28 cellular contexts compared by ENCODE assay signal in the genomic region with DNA sequence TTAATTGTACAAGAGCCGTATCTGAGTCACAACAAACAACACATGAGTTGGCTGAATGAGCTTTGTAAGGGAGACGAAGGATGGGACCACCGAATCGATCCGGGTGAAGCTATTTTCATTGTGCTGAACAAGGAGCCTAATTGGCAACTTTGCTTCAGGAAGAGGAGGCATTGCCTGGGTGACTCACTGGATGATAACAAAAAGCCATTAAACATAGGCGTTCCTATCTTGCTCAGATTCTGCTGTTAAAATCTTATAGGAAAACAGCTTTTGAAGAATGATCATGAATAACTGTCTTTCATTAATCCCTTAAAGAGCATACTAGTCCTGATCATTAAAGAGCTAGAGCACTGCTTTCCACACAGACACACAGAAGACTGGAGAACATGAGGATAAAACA.
DNase-seq lines count a peak whose midpoint lies in the region; ATAC-seq lines count a peak whose summit lies in the region.
"Had no signal": no experiment of that assay in that cellular context is flagged by ENCODE, and none has a peak within 500 bp of the region (broad histone marks: within the 10 kb centered on the region; RNA-seq: fewer than 3 reads in every experiment).

No MANE protein-coding gene starts in this region.

- ATAC-seq in GM18861 (IDR thresholded peaks at IDR 0.05; ENCODE audit: unreplicated experiment) = no peak
- ATAC-seq: activated CD4-positive, CD25-positive, alpha-beta regulatory T cell treated with anti-CD3 and anti-CD28 coated beads, Interleukin-2, amount 50 U/mL, for 24 hours; right cardiac atrium; stimulated activated memory B cell treated with anti-CD40 and anti-IgM and Interleukin-4, amounts not matched to agents 10 μg/mL and 1 μg/mL and 100 μg/mL, for 72 hours had no signal

- no peak overlapping the region for H2BK5ac ChIP-seq in mesenchymal stem cell (ENCODE audit: low read depth, low read length, poor library complexity, severe bottlenecking)

- no peak overlapping the region for H4K8ac ChIP-seq in mesenchymal stem cell (ENCODE audit: low read length)

- 64% methylated on average over 6 of the region's 6 CpGs for WGBS in mesenchymal stem cell

- H2AFZ ChIP-seq in mesenchymal stem cell (ENCODE audit: low read depth, low read length) = no peak overlapping the region

- H3K18ac ChIP-seq in mesenchymal stem cell (ENCODE audit: low read depth in 1 of 2, low read length in 2 of 2) = no peak overlapping the region

- no peaks in the 10 kb centered on the region for H3K4me1 ChIP-seq in mesenchymal stem cell (ENCODE audit: control insufficient read depth, insufficient read depth, low read depth, low read length)
- H3K4me1 ChIP-seq: pancreas had no signal

- H3K4me3 ChIP-seq in mesenchymal stem cell (ENCODE audit: insufficient read depth in 1 of 2, low read depth in 1 of 2, low read length in 2 of 2) = no peak overlapping the region
- H3K4me3 ChIP-seq: ascending aorta, dorsolateral prefrontal cortex, pancreas, suprapubic skin had no signal

- no peaks in the 10 kb centered on the region for H3K27me3 ChIP-seq in mesenchymal stem cell (ENCODE audit: control insufficient read depth in 1 of 2, insufficient read depth in 1 of 2, low read length in 2 of 2)
- H3K27me3 ChIP-seq: ascending aorta, dorsolateral prefrontal cortex, pancreas, suprapubic skin had no signal

- H3K27ac ChIP-seq in caudate nucleus (ENCODE audit: low read depth, low read length) (peak overlapping the region; percentile 46), mesenchymal stem cell (ENCODE audit: low read length, poor library complexity, severe bottlenecking) (no peak overlapping the region), substantia nigra (ENCODE audit: low read depth, low read length, poor library complexity, severe bottlenecking) (no peak overlapping the region)
- H3K27ac ChIP-seq: ascending aorta, C4-2B, pancreas, suprapubic skin had no signal

- peak overlapping the region; percentile 26 for H3K9ac ChIP-seq in mesenchymal stem cell (ENCODE audit: low read length)

- H3K9me3 ChIP-seq in mesenchymal stem cell (ENCODE audit: control insufficient read depth, low read length) = no peaks in the 10 kb centered on the region
- H3K9me3 ChIP-seq: ascending aorta, pancreas, suprapubic skin had no signal

- DNase-seq in EH (ENCODE audit: low read depth) (peak; percentile 34), SK-MEL-5 (ENCODE audit: low read depth, low spot score) (peak; percentile 16), caudate nucleus (lab: John Stamatoyannopoulos, UW) (no peak), mesenchymal stem cell (peak; percentile 15), substantia nigra (lab: John Stamatoyannopoulos, UW) (no peak)
- DNase-seq in stimulated activated CD4-positive, alpha-beta T cell treated with anti-CD3 and anti-CD28 coated beads, Interleukin-15, amount 100 ng/mL, for 24 hours = no peak
- no peak for DNase-seq in stimulated activated CD8-positive, alpha-beta memory T cell treated with anti-CD3 and anti-CD28 coated beads, Interleukin-4, amount 100 ng/mL, for 48 hours
- DNase-seq: activated CD8-positive, alpha-beta T cell treated with anti-CD3 and anti-CD28 coated beads for 36 hours; Calu3; dorsolateral prefrontal cortex; islet precursor cell; NCI-H1092; NCI-H2171 treated with DMSO at 0.1 percent for 48 hours; NCI-H526; nephron progenitor cell; NK-92 treated with Interleukin-12 subunit alpha and Interleukin-12 subunit beta, amount 100 ng/mL, for 24 hours; pancreas; right cardiac atrium; SHP77 treated with DMSO at 0.1 percent for 48 hours; stimulated activated CD4-positive, alpha-beta T cell treated with anti-CD3 and anti-CD28 coated beads, Interleukin-12 subunit alpha, Interleukin-12 subunit beta, amount 100 ng/mL, for 4 hours; stimulated activated CD4-positive, alpha-beta T cell treated with anti-CD3 and anti-CD28 coated beads, Interleukin-4, amount 100 ng/mL, for 24 hours; T-cell had no signal

- in situ Hi-C loops in SK-MEL-5 (cut with HindIII; ENCODE audit: low pct_unique_long_range_greater_than_20kb, low sequenced_read_pairs) = no loop called here

- no peak overlapping the region for H2BK12ac ChIP-seq in mesenchymal stem cell (ENCODE audit: low read length in 2 of 2)

- no peak overlapping the region for H3K23ac ChIP-seq in mesenchymal stem cell (ENCODE audit: low read length in 2 of 2)

- H3K4me2 ChIP-seq in mesenchymal stem cell (ENCODE audit: low read length, poor library complexity, severe bottlenecking) = no peak overlapping the region

- no peak overlapping the region for H2BK120ac ChIP-seq in mesenchymal stem cell (ENCODE audit: low read depth, low read length)

- H4K91ac ChIP-seq in mesenchymal stem cell (ENCODE audit: low read length) = no peak overlapping the region

- no peak overlapping the region for H3K4ac ChIP-seq in mesenchymal stem cell (ENCODE audit: low read depth in 1 of 2, low read length in 2 of 2)

- H3K36me3 ChIP-seq in mesenchymal stem cell (ENCODE audit: control insufficient read depth in 1 of 2, insufficient read depth in 2 of 2, low read depth in 1 of 2, low read length in 2 of 2) = peaks cover 39 to 43% of the 10 kb centered on the region in 2 experiments
- H3K36me3 ChIP-seq: pancreas had no signal

- no peak overlapping the region for H3K14ac ChIP-seq in mesenchymal stem cell (ENCODE audit: low read length in 2 of 2)

- peaks cover 2% of the 10 kb centered on the region for H3K79me1 ChIP-seq in mesenchymal stem cell (replicated peaks; ENCODE audit: low read length, poor library complexity, severe bottlenecking)

- no peak overlapping the region for H2AK5ac ChIP-seq in mesenchymal stem cell (ENCODE audit: low read length, severe bottlenecking)

- no peak overlapping the region for H2BK15ac ChIP-seq in mesenchymal stem cell (ENCODE audit: low read depth, poor library complexity, severe bottlenecking)

Comparison
In these comparisons a context has a peak if more than half of its experiments do, and no peak if none do; other contexts are left out.
1. DNase-seq: peak in EH (single experiment), SK-MEL-5 (single experiment) and mesenchymal stem cell (single experiment); none in caudate nucleus (0 of 61), stimulated activated CD4-positive, alpha-beta T cell treated with anti-CD3 and anti-CD28 coated beads, Interleukin-15, amount 100 ng/mL, for 24 hours (single experiment), substantia nigra (0 of 49) and stimulated activated CD8-positive, alpha-beta memory T cell treated with anti-CD3 and anti-CD28 coated beads, Interleukin-4, amount 100 ng/mL, for 48 hours (single experiment).